ENCODE assay signal across 17 cellular contexts in genomic region chr6:134020968-134021367, GRCh38. TPM values are rescaled to one million over a fixed set of nuclear protein-coding genes. Genes with fewer than 3 reads are reported as not detected.
A peak's percentile ranks its signal among the peaks of the same experiment; 100 is the strongest.
DNase-seq lines count a peak whose midpoint lies in the region; ATAC-seq and TF ChIP-seq lines count a peak whose summit lies in the region.
"Had no signal": no experiment of that assay in that cellular context is flagged by ENCODE, and none has a peak within 500 bp of the region (broad histone marks: within the 10 kb centered on the region; RNA-seq: fewer than 3 reads in every experiment).

No MANE protein-coding gene starts in this region.

- no peak overlapping the region for H3K4me3 Mint-ChIP-seq in stimulated activated memory B cell treated with anti-CD40 and anti-IgM and Interleukin-4, amounts not matched to agents 10 μg/mL and 1 μg/mL and 100 μg/mL, for 72 hours
- H3K4me3 Mint-ChIP-seq: CD4-positive, alpha-beta memory T cell had no signal

- no TSS peak for BruUV-seq in OCI-LY7 (replicated peaks; lab: Mats Ljungman, UMichigan)

- peaks cover 14% of the 10 kb centered on the region for H3K4me1 Mint-ChIP-seq in stimulated activated memory B cell treated with anti-CD40 and anti-IgM and Interleukin-4, amounts not matched to agents 10 μg/mL and 1 μg/mL and 100 μg/mL, for 72 hours
- H3K4me1 Mint-ChIP-seq: CD4-positive, alpha-beta memory T cell had no signal

- POLR2A ChIA-PET in OCI-LY7 (lab: Charles Lee), result interaction anchor here (0.6 to 1.7 kb wide), 3 partner anchors 28 to 59 kb away, joined by 3 to 5 read pairs (median 5); no protein-coding TSS in a partner anchor

- TF ChIP-seq CTCF in C4-2B (conservative IDR thresholded peaks at IDR 0.05) (no peak), OCI-LY7 (conservative IDR thresholded peaks at IDR 0.05; ENCODE audit: low read length) (no peak), fibroblast of the aortic adventitia (IDR thresholded peaks at IDR 0.05; ENCODE audit: insufficient read depth, low read length) (no peak), sigmoid colon (IDR thresholded peaks at IDR 0.05) (no peak)

- peak overlapping the region; percentile 71 for H2AFZ ChIP-seq in OCI-LY7 (ENCODE audit: low read length)

- H4K20me1 ChIP-seq in OCI-LY7 (ENCODE audit: insufficient read depth, low read length), result no peaks in the 10 kb centered on the region

- no peaks in the 10 kb centered on the region for H3K27me3 ChIP-seq in sigmoid colon
- H3K27me3 ChIP-seq: MG63, SJSA1 had no signal

- WGBS in sigmoid colon, 2 donors, result 63 to 71% methylated on average over 4 of the region's 4 CpGs

- no peak for DNase-seq in OCI-LY7 (ENCODE audit: low spot score)
- peak; percentile 43 for DNase-seq in fibroblast of the aortic adventitia (ENCODE audit: low read depth)
- no peak for DNase-seq in sigmoid colon
- no peak for DNase-seq in NCI-H2196 (lab: John Stamatoyannopoulos, UW; ENCODE audit: unreplicated experiment)
- no peak for DNase-seq in stimulated activated CD4-positive, alpha-beta T cell treated with anti-CD3 and anti-CD28 coated beads, Interleukin-4, amount 100 ng/mL, for 1 hour
- DNase-seq in NCI-H1436 treated with DMSO at 0.1 percent for 48 hours (lab: John Stamatoyannopoulos, UW), result no peak
- DNase-seq: CD4-positive, alpha-beta memory T cell; DND-41; MG63; NCI-H1417; NCI-H187; NCI-H524 treated with DMSO at 0.1 percent for 48 hours; NCI-H82 had no signal

- TF ChIP-seq POLR2A in sigmoid colon (IDR thresholded peaks at IDR 0.05), result no peak

- intact Hi-C loops in OCI-LY7 (cut with micrococcal nuclease; ENCODE audit: unreplicated experiment) (no loop called here), sigmoid colon (cut with DNase I) (no loop called here)

- no peaks in the 10 kb centered on the region for H3K9me3 ChIP-seq in OCI-LY7 (ENCODE audit: low read length)
- H3K9me3 ChIP-seq in sigmoid colon, result no peaks in the 10 kb centered on the region
- H3K9me3 ChIP-seq: MG63, SJSA1 had no signal

- peak overlapping the region; percentile 82; the same call in 1 of the 2 replicates for H3K27ac ChIP-seq in C4-2B
- no peak overlapping the region for H3K27ac ChIP-seq in OCI-LY7 (ENCODE audit: low read depth, low read length, poor library complexity, severe bottlenecking)
- peak overlapping the region; percentile 49 to 77 (median 61) for H3K27ac ChIP-seq in sigmoid colon
- H3K27ac ChIP-seq: SJSA1 had no signal

- no peaks in the 10 kb centered on the region for H3K36me3 ChIP-seq in OCI-LY7 (ENCODE audit: insufficient read depth, low read length)
- no peaks in the 10 kb centered on the region for H3K36me3 ChIP-seq in sigmoid colon
- H3K36me3 ChIP-seq: MG63, SJSA1 had no signal

- H3K27me3 Mint-ChIP-seq in stimulated activated memory B cell treated with anti-CD40 and anti-IgM and Interleukin-4, amounts not matched to agents 10 μg/mL and 1 μg/mL and 100 μg/mL, for 72 hours, result no peaks in the 10 kb centered on the region

- no peaks in the 10 kb centered on the region for H3K9me2 ChIP-seq in OCI-LY7 (ENCODE audit: insufficient read depth, low read length)

- no peak overlapping the region for H3K27ac Mint-ChIP-seq in stimulated activated memory B cell treated with anti-CD40 and anti-IgM and Interleukin-4, amounts not matched to agents 10 μg/mL and 1 μg/mL and 100 μg/mL, for 72 hours
- H3K27ac Mint-ChIP-seq: CD4-positive, alpha-beta memory T cell had no signal

- H3K4me1 ChIP-seq in OCI-LY7 (ENCODE audit: insufficient read depth, low read length, poor library complexity, severe bottlenecking), result peaks cover 10% of the 10 kb centered on the region
- peaks cover 0 to 32% (median 28%) of the 10 kb centered on the region in 4 donors for H3K4me1 ChIP-seq in sigmoid colon
- H3K4me1 ChIP-seq: SJSA1 had no signal

- no peaks in the 10 kb centered on the region for H3K36me3 Mint-ChIP-seq in stimulated activated memory B cell treated with anti-CD40 and anti-IgM and Interleukin-4, amounts not matched to agents 10 μg/mL and 1 μg/mL and 100 μg/mL, for 72 hours
- H3K36me3 Mint-ChIP-seq: CD4-positive, alpha-beta memory T cell had no signal

- no peak for TF ChIP-seq EP300 in sigmoid colon (IDR thresholded peaks at IDR 0.05)

- H3K9me3 Mint-ChIP-seq in stimulated activated memory B cell treated with anti-CD40 and anti-IgM and Interleukin-4, amounts not matched to agents 10 μg/mL and 1 μg/mL and 100 μg/mL, for 72 hours, result no peaks in the 10 kb centered on the region
- H3K9me3 Mint-ChIP-seq: CD4-positive, alpha-beta memory T cell had no signal

- no peaks in the 10 kb centered on the region for H3K79me2 ChIP-seq in OCI-LY7 (ENCODE audit: insufficient read depth, low read depth, low read length)

- H3K4me3 ChIP-seq in OCI-LY7 (ENCODE audit: low read depth, low read length, poor library complexity, severe bottlenecking) (no peak overlapping the region), fibroblast of the aortic adventitia (ENCODE audit: low read depth, low read length) (no peak overlapping the region), sigmoid colon (no peak overlapping the region)
- H3K4me3 ChIP-seq: MG63, SJSA1 had no signal

- H3K4me2 ChIP-seq in OCI-LY7 (ENCODE audit: low read length), result no peak overlapping the region

- CTCF ChIA-PET in OCI-LY7 (lab: Charles Lee; ENCODE audit: unreplicated experiment), result interaction anchor here (0.8 kb wide), 1 partner anchor 18 kb away, joined by 3 read pairs; no protein-coding TSS in a partner anchor

- no peak for ATAC-seq in stimulated activated memory B cell treated with anti-CD40 and anti-IgM and Interleukin-4, amounts not matched to agents 10 μg/mL and 1 μg/mL and 100 μg/mL, for 72 hours
- ATAC-seq: Right ventricle myocardium inferior had no signal

RNA-seq across cellular contexts. Expression of gene SLC2A12, which starts 31.5 kb away (rescaled TPM):
- total RNA-seq in OCI-LY7 (2014; rRNA removed; shearing (Covaris generic)), result 0.80 and 0.82 TPM in 2 replicates
- total RNA-seq in OCI-LY7 (2022), result 1.1 and 1.3 TPM in 2 replicates
- total RNA-seq in fibroblast of the aortic adventitia (ENCODE audit: low replicate concordance), result 3.3 and 8.6 TPM in 2 replicates
- total RNA-seq in sigmoid colon, result 10 to 100 TPM in 2 of 4 donors, 1 to 10 TPM in 2; 4.6 to 20.7 (median 10.9) TPM
- polyA plus RNA-seq in sigmoid colon, result under 1 TPM in 2 of 3 donors, not detected in 1; under 0.01 to 0.32 TPM
- total RNA-seq: CD4-positive, alpha-beta memory T cell had no signal
- polyA plus RNA-seq: CD4-positive, alpha-beta memory T cell had no signal
